17 cellular contexts compared by ENCODE assay signal in the genomic region with DNA sequence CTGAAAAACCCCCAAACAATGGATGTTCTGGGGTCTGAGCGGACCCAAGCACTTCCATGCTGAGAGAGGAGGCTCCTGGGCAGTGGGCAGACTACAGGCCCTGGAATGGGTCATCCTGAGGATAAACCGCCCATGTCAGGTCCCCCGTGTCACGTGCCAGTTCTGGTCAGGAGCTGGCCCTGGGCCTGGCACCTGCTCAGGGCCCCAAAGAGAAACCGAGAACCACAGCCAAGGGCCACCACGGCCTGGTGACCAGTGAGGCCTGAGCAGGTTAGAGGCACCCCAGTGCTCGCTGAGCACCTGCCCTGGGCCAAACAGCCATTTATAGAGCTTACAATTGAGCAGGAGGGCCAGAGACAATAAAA. TPM values are rescaled to one million over a fixed set of nuclear protein-coding genes. Genes with fewer than 3 reads are reported as not detected.
DNase-seq lines count a peak whose midpoint lies in the region; ATAC-seq and TF ChIP-seq lines count a peak whose summit lies in the region.
"Had no signal": no experiment of that assay in that cellular context is flagged by ENCODE, and none has a peak within 500 bp of the region (broad histone marks: within the 10 kb centered on the region; RNA-seq: fewer than 3 reads in every experiment).

No MANE protein-coding gene starts in this region.

- H3K9me3 Mint-ChIP-seq in WTC11, result no peaks in the 10 kb centered on the region

- peaks cover 41% of the 10 kb centered on the region for H3K4me1 Mint-ChIP-seq in WTC11

- H3K27me3 ChIP-seq in BLaER1 (no peaks in the 10 kb centered on the region), left ventricle myocardium inferior (ENCODE audit: low read depth) (no peaks in the 10 kb centered on the region)

- no peak overlapping the region for H3K4me3 Mint-ChIP-seq in WTC11

- DNase-seq in WTC11 (ENCODE audit: low spot score) (no peak), left ventricle myocardium inferior (peak; percentile 29), myocyte (ENCODE audit: low read depth) (peak; percentile 40), sciatic nerve (ENCODE audit: low spot score) (no peak), islet precursor cell (no peak), anterior cingulate cortex (lab: John Stamatoyannopoulos, UW) (no peak)
- DNase-seq: C1 segment of cervical spinal cord; DMS 273 treated with DMSO at 0.1 percent for 48 hours; KG1; NCI-H1436; NCI-H2029 treated with DMSO at 0.1 percent for 48 hours; NCI-H446 treated with DMSO at 0.1 percent for 48 hours; NK-92 treated with Interleukin-12 subunit alpha and Interleukin-12 subunit beta, amount 100 ng/mL, for 24 hours had no signal

- H3K4me1 ChIP-seq in BLaER1, result peaks cover 98% of the 10 kb centered on the region
- H3K4me1 ChIP-seq in left ventricle myocardium inferior, result peaks cover 35% of the 10 kb centered on the region
- H3K4me1 ChIP-seq: HAP-1 had no signal

- CTCF ChIA-PET in WTC11 (lab: Charles Lee), result interaction anchor here (0.6 to 2.5 kb wide), 14 partner anchors 8 to 166 kb away, joined by 3 to 23 read pairs (median 5); no protein-coding TSS in a partner anchor

- H3K27ac ChIP-seq in BLaER1, result peak overlapping the region; percentile 96
- H3K27ac ChIP-seq in left ventricle myocardium inferior (replicated peaks), result peak overlapping the region; percentile 63

- H3K9ac ChIP-seq in BLaER1, result peak overlapping the region; percentile 80

- H4K20me1 ChIP-seq in BLaER1, result peaks cover 32% of the 10 kb centered on the region

- H3K36me3 Mint-ChIP-seq in WTC11, result peaks cover 58% of the 10 kb centered on the region

- no peaks in the 10 kb centered on the region for H3K27me3 Mint-ChIP-seq in WTC11 (ENCODE audit: low read depth)

- no peak for TF ChIP-seq CTCF in WTC11 (IDR thresholded peaks at IDR 0.05)
- TF ChIP-seq CTCF in left ventricle myocardium inferior (IDR thresholded peaks at IDR 0.05; ENCODE audit: borderline replicate concordance), result no peak

- peaks cover 60% of the 10 kb centered on the region for H3K36me3 ChIP-seq in BLaER1
- peaks cover 82% of the 10 kb centered on the region for H3K36me3 ChIP-seq in left ventricle myocardium inferior

- peak overlapping the region; percentile 96 for H3K4me2 ChIP-seq in BLaER1

- no peak overlapping the region; the same call in 1 of the 2 replicates for H3K4me3 ChIP-seq in BLaER1
- H3K4me3 ChIP-seq in left ventricle myocardium inferior, result no peak overlapping the region
- H3K4me3 ChIP-seq: GM12878, HAP-1 had no signal

- no peaks in the 10 kb centered on the region for H3K9me3 ChIP-seq in BLaER1
- no peaks in the 10 kb centered on the region for H3K9me3 ChIP-seq in left ventricle myocardium inferior (replicated peaks)
- H3K9me3 ChIP-seq: HAP-1 had no signal

- POLR2A ChIA-PET in WTC11 (lab: Charles Lee), result interaction anchor here (0.9 to 1.1 kb wide), 2 partner anchors 28 to 37 kb away, joined by 3 to 4 read pairs; no protein-coding TSS in a partner anchor

- peak overlapping the region; percentile 97 for H3K27ac Mint-ChIP-seq in WTC11

- intact Hi-C loops in left ventricle myocardium inferior (cut with micrococcal nuclease), result no loop called here
- intact Hi-C loops in sciatic nerve (cut with DNase I), result no loop called here

- no peak for ATAC-seq in WTC11
- ATAC-seq in sciatic nerve, result no peak
- no peak for ATAC-seq in GM18909 (IDR thresholded peaks at IDR 0.05; ENCODE audit: poor library complexity, unreplicated experiment)

TF ChIP-seq in WTC11, 78 proteins besides CTCF, POLR2A, EP300 and RAD21:
- TF ChIP-seq NR2C2 (CRISPR knock-in tag; IDR thresholded peaks at IDR 0.05), result no peak
- TF ChIP-seq FOXK1 (CRISPR knock-in tag; IDR thresholded peaks at IDR 0.05), result no peak
- TF ChIP-seq GTF2I (CRISPR knock-in tag; conservative IDR thresholded peaks at IDR 0.05), result no peak
- TF ChIP-seq NFE2L1 (CRISPR knock-in tag; IDR thresholded peaks at IDR 0.05), result no peak
- no peak for TF ChIP-seq NFYB (CRISPR knock-in tag; conservative IDR thresholded peaks at IDR 0.05; ENCODE audit: low read depth)
- TF ChIP-seq, protein P1, sequence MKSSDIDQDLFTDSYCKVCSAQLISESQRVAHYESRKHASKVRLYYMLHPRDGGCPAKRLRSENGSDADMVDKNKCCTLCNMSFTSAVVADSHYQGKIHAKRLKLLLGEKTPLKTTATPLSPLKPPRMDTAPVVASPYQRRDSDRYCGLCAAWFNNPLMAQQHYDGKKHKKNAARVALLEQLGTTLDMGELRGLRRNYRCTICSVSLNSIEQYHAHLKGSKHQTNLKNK (CRISPR knock-in tag; IDR thresholded peaks at IDR 0.05), result no peak
- TF ChIP-seq RELA (CRISPR knock-in tag; IDR thresholded peaks at IDR 0.05; ENCODE audit: borderline replicate concordance), result no peak
- TF ChIP-seq ZNF138 (CRISPR knock-in tag; conservative IDR thresholded peaks at IDR 0.05), result no peak
- TF ChIP-seq, protein P2, sequence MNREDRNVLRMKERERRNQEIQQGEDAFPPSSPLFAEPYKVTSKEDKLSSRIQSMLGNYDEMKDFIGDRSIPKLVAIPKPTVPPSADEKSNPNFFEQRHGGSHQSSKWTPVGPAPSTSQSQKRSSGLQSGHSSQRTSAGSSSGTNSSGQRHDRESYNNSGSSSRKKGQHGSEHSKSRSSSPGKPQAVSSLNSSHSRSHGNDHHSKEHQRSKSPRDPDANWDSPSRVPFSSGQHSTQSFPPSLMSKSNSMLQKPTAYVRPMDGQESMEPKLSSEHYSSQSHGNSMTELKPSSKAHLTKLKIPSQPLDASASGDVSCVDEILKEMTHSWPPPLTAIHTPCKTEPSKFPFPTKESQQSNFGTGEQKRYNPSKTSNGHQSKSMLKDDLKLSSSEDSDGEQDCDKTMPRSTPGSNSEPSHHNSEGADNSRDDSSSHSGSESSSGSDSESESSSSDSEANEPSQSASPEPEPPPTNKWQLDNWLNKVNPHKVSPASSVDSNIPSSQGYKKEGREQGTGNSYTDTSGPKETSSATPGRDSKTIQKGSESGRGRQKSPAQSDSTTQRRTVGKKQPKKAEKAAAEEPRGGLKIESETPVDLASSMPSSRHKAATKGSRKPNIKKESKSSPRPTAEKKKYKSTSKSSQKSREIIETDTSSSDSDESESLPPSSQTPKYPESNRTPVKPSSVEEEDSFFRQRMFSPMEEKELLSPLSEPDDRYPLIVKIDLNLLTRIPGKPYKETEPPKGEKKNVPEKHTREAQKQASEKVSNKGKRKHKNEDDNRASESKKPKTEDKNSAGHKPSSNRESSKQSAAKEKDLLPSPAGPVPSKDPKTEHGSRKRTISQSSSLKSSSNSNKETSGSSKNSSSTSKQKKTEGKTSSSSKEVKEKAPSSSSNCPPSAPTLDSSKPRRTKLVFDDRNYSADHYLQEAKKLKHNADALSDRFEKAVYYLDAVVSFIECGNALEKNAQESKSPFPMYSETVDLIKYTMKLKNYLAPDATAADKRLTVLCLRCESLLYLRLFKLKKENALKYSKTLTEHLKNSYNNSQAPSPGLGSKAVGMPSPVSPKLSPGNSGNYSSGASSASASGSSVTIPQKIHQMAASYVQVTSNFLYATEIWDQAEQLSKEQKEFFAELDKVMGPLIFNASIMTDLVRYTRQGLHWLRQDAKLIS (CRISPR knock-in tag; IDR thresholded peaks at IDR 0.05; ENCODE audit: borderline replicate concordance), result no peak
- no peak for TF ChIP-seq GRHL2 (CRISPR knock-in tag; IDR thresholded peaks at IDR 0.05; ENCODE audit: insufficient replicate concordance, severe bottlenecking)
- no peak for TF ChIP-seq ZBTB21 (CRISPR knock-in tag; IDR thresholded peaks at IDR 0.05; ENCODE audit: borderline replicate concordance)

RNA-seq across cellular contexts. Expression of a gene that starts 15.8 kb away (rescaled TPM):
- total RNA-seq in WTC11 (2021) (141 to 162 TPM (median 147 TPM) in 3 replicates), left ventricle myocardium inferior (60.0 TPM), myocyte (155 and 179 TPM in 2 replicates), sciatic nerve (70.0 TPM)
- polyA plus RNA-seq in myocyte (2012), result 200 TPM

RNA-seq across cellular contexts. Expression of a gene that starts 22.0 kb away (rescaled TPM):
- total RNA-seq in WTC11 (2021), result 60.4 to 74.6 TPM (median 64.6 TPM) in 3 replicates
- total RNA-seq in left ventricle myocardium inferior, result 4.6 TPM
- total RNA-seq in myocyte, result 2.5 and 4.1 TPM in 2 replicates
- polyA plus RNA-seq in myocyte (2012), result 0.16 TPM
- total RNA-seq in sciatic nerve, result 9.3 TPM

RNA-seq across cellular contexts. Expression of a gene that starts 24.0 kb away (rescaled TPM):
- total RNA-seq in WTC11 (2021) (16.9 to 25.7 TPM (median 18.8 TPM) in 3 replicates), left ventricle myocardium inferior (2.3 TPM), myocyte (6.4 and 10.8 TPM in 2 replicates), sciatic nerve (9.9 TPM)
- 3.0 TPM for polyA plus RNA-seq in myocyte (2012)

RNA-seq across cellular contexts. Expression of a gene that starts 32.1 kb away (rescaled TPM):
- total RNA-seq in WTC11 (2021) (235 to 273 TPM (median 245 TPM) in 3 replicates), left ventricle myocardium inferior (40.0 TPM), myocyte (161 and 219 TPM in 2 replicates), sciatic nerve (50.1 TPM)
- 170 TPM for polyA plus RNA-seq in myocyte (2012)

RNA-seq across cellular contexts. Expression of a gene that starts 32.2 kb away (rescaled TPM):
- 37.0 to 40.2 TPM (median 38.0 TPM) in 3 replicates for total RNA-seq in WTC11 (2021)
- total RNA-seq in left ventricle myocardium inferior, result 25.3 TPM
- 42.6 and 66.3 TPM in 2 replicates for total RNA-seq in myocyte
- polyA plus RNA-seq in myocyte (2012), result 65.4 TPM
- 24.4 TPM for total RNA-seq in sciatic nerve

Comparison
In these comparisons a context has a peak if more than half of its experiments do, and no peak if none do; other contexts are left out.
1. DNase-seq: peak in left ventricle myocardium inferior (single experiment) and myocyte (single experiment); none in WTC11 (single experiment), sciatic nerve (single experiment), islet precursor cell (single experiment) and anterior cingulate cortex (0 of 58).